Comparison of ENCODE assay signal across 14 cellular contexts in the genomic region with DNA sequence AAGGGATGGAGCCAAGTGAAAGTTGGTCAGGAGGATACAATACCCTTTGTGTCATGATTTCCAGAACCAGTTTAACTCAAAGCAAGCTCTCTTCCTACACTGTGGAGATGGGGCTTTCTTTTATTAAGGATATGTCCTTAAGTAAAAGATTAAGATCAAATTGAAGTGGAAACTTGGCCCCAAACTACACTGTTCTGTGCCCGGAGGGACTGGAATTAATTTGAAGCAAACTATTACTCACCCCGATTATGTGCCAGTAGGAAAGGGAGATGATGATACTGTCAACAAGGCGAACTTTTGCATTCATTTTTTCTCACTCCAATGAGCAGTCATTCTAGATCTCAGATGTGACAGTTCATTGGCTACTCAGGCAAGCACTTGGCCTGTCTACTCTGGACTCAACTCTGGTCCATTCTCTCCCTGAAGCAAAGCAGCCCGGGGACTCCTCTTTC.
DNase-seq lines count a peak whose midpoint lies in the region; ATAC-seq and TF ChIP-seq lines count a peak whose summit lies in the region.
"Had no signal": no experiment of that assay in that cellular context is flagged by ENCODE, and none has a peak within 500 bp of the region (broad histone marks: within the 10 kb centered on the region; RNA-seq: fewer than 3 reads in every experiment).

No MANE protein-coding gene starts in this region.

- intact Hi-C loops in esophagus squamous epithelium (cut with DNase I), result no loop called here

- ATAC-seq in HG02763 (IDR thresholded peaks at IDR 0.05; ENCODE audit: unreplicated experiment), result no peak

- no peak overlapping the region for H3K18ac ChIP-seq in mesenchymal stem cell (ENCODE audit: low read depth in 1 of 2, low read length in 2 of 2)

- peaks cover 10 to 31% (median 19%) of the 10 kb centered on the region in 3 donors for H3K4me1 ChIP-seq in esophagus squamous epithelium
- H3K4me1 ChIP-seq in mesenchymal stem cell (ENCODE audit: control insufficient read depth, insufficient read depth, low read depth, low read length), result peaks cover 1% of the 10 kb centered on the region
- H3K4me1 ChIP-seq: pancreas had no signal

- H3K79me1 ChIP-seq in mesenchymal stem cell (replicated peaks; ENCODE audit: low read length, poor library complexity, severe bottlenecking), result no peaks in the 10 kb centered on the region

- H3K9ac ChIP-seq in mesenchymal stem cell (ENCODE audit: low read length), result peak overlapping the region; percentile 40

- H2BK15ac ChIP-seq in mesenchymal stem cell (ENCODE audit: low read depth, poor library complexity, severe bottlenecking), result no peak overlapping the region

- no peak overlapping the region for H2BK120ac ChIP-seq in mesenchymal stem cell (ENCODE audit: low read depth, low read length)

- H3K14ac ChIP-seq in mesenchymal stem cell (ENCODE audit: low read length in 2 of 2), result no peak overlapping the region

- H3K4me3 ChIP-seq in esophagus squamous epithelium (no peak overlapping the region), mesenchymal stem cell (ENCODE audit: insufficient read depth in 1 of 2, low read depth in 1 of 2, low read length in 2 of 2) (peak overlapping the region in 1 of 2 experiments; percentile 17)
- H3K4me3 ChIP-seq: pancreas had no signal

- H4K91ac ChIP-seq in mesenchymal stem cell (ENCODE audit: low read length), result no peak overlapping the region

- peak overlapping the region in 3 of 4 donors; percentile 13 to 42 (median 13) for H3K27ac ChIP-seq in esophagus squamous epithelium
- no peak overlapping the region for H3K27ac ChIP-seq in mesenchymal stem cell (ENCODE audit: low read length, poor library complexity, severe bottlenecking)
- H3K27ac ChIP-seq: pancreas had no signal

- no peak overlapping the region for H2BK12ac ChIP-seq in mesenchymal stem cell (ENCODE audit: low read length in 2 of 2)

- TF ChIP-seq POLR2A in esophagus squamous epithelium (IDR thresholded peaks at IDR 0.05), result no peak

- peak; percentile 0 for DNase-seq in RPMI7951 (ENCODE audit: low read depth)
- DNase-seq in esophagus squamous epithelium (lab: John Stamatoyannopoulos, UW), result no peak
- DNase-seq in mesenchymal stem cell, result no peak
- no peak for DNase-seq in NCI-H226
- DNase-seq in UCSD-AML1 (lab: John Stamatoyannopoulos, UW; ENCODE audit: unreplicated experiment), result no peak
- no peak for DNase-seq in AG08396 (ENCODE audit: low spot score)
- DNase-seq: activated naive CD8-positive, alpha-beta T cell treated with anti-CD3 and anti-CD28 coated beads, Interleukin-2, amount 10 ng/mL, durations not matched to agents 7 days and 5 days; activated T-cell treated with anti-CD3 and anti-CD28 coated beads, Interleukin-2, amount 50 U/mL, for 1 hour; CD4-positive, alpha-beta T cell; HCEC 1CT; NCI-H2029; NCI-H526 treated with DMSO at 0.1 percent for 48 hours; pancreas had no signal

- WGBS in esophagus squamous epithelium, 2 donors, result 27 to 34% methylated on average over 4 of the region's 4 CpGs
- WGBS in mesenchymal stem cell, result 100% methylated on average over 3 of the region's 4 CpGs

- H4K8ac ChIP-seq in mesenchymal stem cell (ENCODE audit: low read length), result no peak overlapping the region

- TF ChIP-seq CTCF in esophagus squamous epithelium (IDR thresholded peaks at IDR 0.05), result no peak

- no peak overlapping the region for H3K4me2 ChIP-seq in mesenchymal stem cell (ENCODE audit: low read length, poor library complexity, severe bottlenecking)

- H3K9me3 ChIP-seq in esophagus squamous epithelium (no peaks in the 10 kb centered on the region), mesenchymal stem cell (ENCODE audit: control insufficient read depth, low read length) (no peaks in the 10 kb centered on the region)
- H3K9me3 ChIP-seq: pancreas had no signal

- H3K27me3 ChIP-seq in esophagus squamous epithelium (no peaks in the 10 kb centered on the region), mesenchymal stem cell (ENCODE audit: control insufficient read depth in 1 of 2, insufficient read depth in 1 of 2, low read length in 2 of 2) (no peaks in the 10 kb centered on the region)
- H3K27me3 ChIP-seq: pancreas had no signal

- H3K23ac ChIP-seq in mesenchymal stem cell (ENCODE audit: low read length in 2 of 2), result no peak overlapping the region

- H3K4ac ChIP-seq in mesenchymal stem cell (ENCODE audit: low read depth in 1 of 2, low read length in 2 of 2), result no peak overlapping the region

- no peak overlapping the region for H2BK5ac ChIP-seq in mesenchymal stem cell (ENCODE audit: low read depth, low read length, poor library complexity, severe bottlenecking)

- H3K36me3 ChIP-seq in esophagus squamous epithelium, result no peaks in the 10 kb centered on the region
- H3K36me3 ChIP-seq in mesenchymal stem cell (ENCODE audit: control insufficient read depth in 1 of 2, insufficient read depth in 2 of 2, low read depth in 1 of 2, low read length in 2 of 2), result no peaks in the 10 kb centered on the region
- H3K36me3 ChIP-seq: pancreas had no signal

- no peak overlapping the region for H2AK5ac ChIP-seq in mesenchymal stem cell (ENCODE audit: low read length, severe bottlenecking)

- no peak overlapping the region for H2AFZ ChIP-seq in mesenchymal stem cell (ENCODE audit: low read depth, low read length)
